ENCODE assay signal across 8 cellular contexts in genomic region chr11:62546244-62546936, GRCh38. TPM values are rescaled to one million over a fixed set of nuclear protein-coding genes. Genes with fewer than 3 reads are reported as not detected.
DNase-seq lines count a peak whose midpoint lies in the region; ATAC-seq, FAIRE-seq and TF ChIP-seq lines count a peak whose summit lies in the region.

Gene AHNAK, minus strand, starts transcription at chr11:62546806. Its CDS starts 10,708 bp downstream, at chr11:62536098.

- no peak for FAIRE-seq in frontal cortex (lab: Jason Lieb, UNC)

- peaks cover 50% of the 10 kb centered on the region for H3K4me1 Mint-ChIP-seq in GM23338
- peaks cover 68% of the 10 kb centered on the region for H3K4me1 Mint-ChIP-seq in activated naive CD4-positive, alpha-beta T cell treated with anti-CD3 and anti-CD28 coated beads, Interleukin-2, amount 10 ng/mL, durations not matched to agents 7 days and 5 days

- H4K20me1 ChIP-seq in GM23338 (replicated peaks; ENCODE audit: insufficient read depth) = peaks cover 3% of the 10 kb centered on the region; the same call in 1 of the 2 replicates

- no peak within 1 kb of the TSS for H3K27ac Mint-ChIP-seq in GM23338
- peak within 1 kb of the TSS; percentile 69 for H3K27ac Mint-ChIP-seq in activated naive CD4-positive, alpha-beta T cell treated with anti-CD3 and anti-CD28 coated beads, Interleukin-2, amount 10 ng/mL, durations not matched to agents 7 days and 5 days

- DNase-seq in AG04449 (ENCODE audit: low read depth, low spot score) (no peak), GM23338 (ENCODE audit: low spot score) (peak; percentile 76), RKO (ENCODE audit: low spot score) (peak; percentile 71), frontal cortex (ENCODE audit: low spot score in 2 of 2) (peak; percentile 69 to 72)
- DNase-seq in activated naive CD4-positive, alpha-beta T cell treated with anti-CD3 and anti-CD28 coated beads, Interleukin-2, amount 10 ng/mL, durations not matched to agents 7 days and 5 days = peak; percentile 80

- H3K27me3 ChIP-seq in GM23338 (ENCODE audit: insufficient read depth) (peaks cover 99% of the 10 kb centered on the region), neuron (ENCODE audit: insufficient read depth, low read length) (peaks cover 5% of the 10 kb centered on the region)

- CTCF ChIA-PET in AG04449 (lab: Yijun Ruan, JAX) = interaction anchor here (0.8 to 16.0 kb wide), 4 partner anchors 9 to 154 kb away, joined by 3 to 320 read pairs (median 187); partner anchors contain the start of gene SCGB1A1
- CTCF ChIA-PET in activated naive CD4-positive, alpha-beta T cell treated with anti-CD3 and anti-CD28 coated beads, Interleukin-2, amount 10 ng/mL, durations not matched to agents 7 days and 5 days (lab: Charles Lee) = interaction anchor here (0.7 to 11.3 kb wide), 4 partner anchors 10 to 153 kb away, joined by 3 to 276 read pairs (median 4); no protein-coding TSS in a partner anchor

- ATAC-seq in GM23338 (peak; percentile 24), HG02973 (IDR thresholded peaks at IDR 0.05; ENCODE audit: unreplicated experiment) (no peak), HG03460 (IDR thresholded peaks at IDR 0.05; ENCODE audit: unreplicated experiment) (no peak)

- POLR2A ChIA-PET in AG04449 (lab: Yijun Ruan, JAX) = interaction anchor here (0.5 to 3.9 kb wide), 14 partner anchors 7 to 151 kb away, joined by 3 to 77 read pairs (median 8); partner anchors contain the start of genes B3GAT3, C11orf98, CSKMT and EEF1G

- H3K4me1 ChIP-seq in GM23338 (ENCODE audit: insufficient read depth) (peaks cover 38% of the 10 kb centered on the region; the same call in 1 of the 2 replicates), neuron (ENCODE audit: insufficient read depth, low read length) (peaks cover 46% of the 10 kb centered on the region)

- H3K4me3 ChIP-seq in AG04449 (ENCODE audit: low read depth, low read length) = peak within 1 kb of the TSS; percentile 98
- H3K4me3 ChIP-seq in GM23338 = peak within 1 kb of the TSS; percentile 88
- peak within 1 kb of the TSS; percentile 49 for H3K4me3 ChIP-seq in neuron (ENCODE audit: low read length)

- H3K36me3 ChIP-seq in GM23338 (ENCODE audit: insufficient read depth) = no peaks in the 10 kb centered on the region
- H3K36me3 ChIP-seq in neuron (ENCODE audit: insufficient read depth, low read length) = no peaks in the 10 kb centered on the region

- H3K9me3 ChIP-seq in neuron (ENCODE audit: low read length) = no peaks in the 10 kb centered on the region

- H2AFZ ChIP-seq in GM23338 = peak within 1 kb of the TSS; percentile 94
- H2AFZ ChIP-seq in neuron (ENCODE audit: low read depth, low read length) = peak within 1 kb of the TSS; percentile 62

- no peaks in the 10 kb centered on the region for H3K36me3 Mint-ChIP-seq in GM23338 (ENCODE audit: low read depth)
- peaks cover 3% of the 10 kb centered on the region for H3K36me3 Mint-ChIP-seq in activated naive CD4-positive, alpha-beta T cell treated with anti-CD3 and anti-CD28 coated beads, Interleukin-2, amount 10 ng/mL, durations not matched to agents 7 days and 5 days

- H3K9me2 ChIP-seq in GM23338 (ENCODE audit: insufficient read depth) = no peaks in the 10 kb centered on the region

- H3F3A ChIP-seq in GM23338 (replicated peaks; ENCODE audit: low read depth) = 0 out of 2 replicates have a peak, but pooled peaks cover 3% of the 10 kb centered on the region

- peaks cover 83% of the 10 kb centered on the region for H3K27me3 Mint-ChIP-seq in GM23338 (ENCODE audit: insufficient read depth, low read depth, poor library complexity)
- peaks cover 62% of the 10 kb centered on the region for H3K27me3 Mint-ChIP-seq in activated naive CD4-positive, alpha-beta T cell treated with anti-CD3 and anti-CD28 coated beads, Interleukin-2, amount 10 ng/mL, durations not matched to agents 7 days and 5 days

- H3K4me2 ChIP-seq in GM23338 = peak within 1 kb of the TSS; percentile 96

- H3K9me3 Mint-ChIP-seq in GM23338 = no peaks in the 10 kb centered on the region; the same call in 2 of the 3 replicates
- no peaks in the 10 kb centered on the region for H3K9me3 Mint-ChIP-seq in activated naive CD4-positive, alpha-beta T cell treated with anti-CD3 and anti-CD28 coated beads, Interleukin-2, amount 10 ng/mL, durations not matched to agents 7 days and 5 days

- no peaks in the 10 kb centered on the region for H3K79me2 ChIP-seq in GM23338 (replicated peaks; ENCODE audit: insufficient read depth)

- peak within 1 kb of the TSS; percentile 83 for H3K4me3 Mint-ChIP-seq in GM23338
- peak within 1 kb of the TSS; percentile 95 for H3K4me3 Mint-ChIP-seq in activated naive CD4-positive, alpha-beta T cell treated with anti-CD3 and anti-CD28 coated beads, Interleukin-2, amount 10 ng/mL, durations not matched to agents 7 days and 5 days

- TF ChIP-seq CTCF in AG04449 (IDR thresholded peaks at IDR 0.05; ENCODE audit: insufficient read depth, low read length, missing control alignments) (no peak), GM23338 (conservative IDR thresholded peaks at IDR 0.05; ENCODE audit: low read depth in 2 of 2) (no peak)

- no peak within 1 kb of the TSS for H3K27ac ChIP-seq in GM23338 (ENCODE audit: low read depth)

TF ChIP-seq in GM23338, 12 proteins besides CTCF, POLR2A, EP300 and RAD21:
- TF ChIP-seq, protein P1, sequence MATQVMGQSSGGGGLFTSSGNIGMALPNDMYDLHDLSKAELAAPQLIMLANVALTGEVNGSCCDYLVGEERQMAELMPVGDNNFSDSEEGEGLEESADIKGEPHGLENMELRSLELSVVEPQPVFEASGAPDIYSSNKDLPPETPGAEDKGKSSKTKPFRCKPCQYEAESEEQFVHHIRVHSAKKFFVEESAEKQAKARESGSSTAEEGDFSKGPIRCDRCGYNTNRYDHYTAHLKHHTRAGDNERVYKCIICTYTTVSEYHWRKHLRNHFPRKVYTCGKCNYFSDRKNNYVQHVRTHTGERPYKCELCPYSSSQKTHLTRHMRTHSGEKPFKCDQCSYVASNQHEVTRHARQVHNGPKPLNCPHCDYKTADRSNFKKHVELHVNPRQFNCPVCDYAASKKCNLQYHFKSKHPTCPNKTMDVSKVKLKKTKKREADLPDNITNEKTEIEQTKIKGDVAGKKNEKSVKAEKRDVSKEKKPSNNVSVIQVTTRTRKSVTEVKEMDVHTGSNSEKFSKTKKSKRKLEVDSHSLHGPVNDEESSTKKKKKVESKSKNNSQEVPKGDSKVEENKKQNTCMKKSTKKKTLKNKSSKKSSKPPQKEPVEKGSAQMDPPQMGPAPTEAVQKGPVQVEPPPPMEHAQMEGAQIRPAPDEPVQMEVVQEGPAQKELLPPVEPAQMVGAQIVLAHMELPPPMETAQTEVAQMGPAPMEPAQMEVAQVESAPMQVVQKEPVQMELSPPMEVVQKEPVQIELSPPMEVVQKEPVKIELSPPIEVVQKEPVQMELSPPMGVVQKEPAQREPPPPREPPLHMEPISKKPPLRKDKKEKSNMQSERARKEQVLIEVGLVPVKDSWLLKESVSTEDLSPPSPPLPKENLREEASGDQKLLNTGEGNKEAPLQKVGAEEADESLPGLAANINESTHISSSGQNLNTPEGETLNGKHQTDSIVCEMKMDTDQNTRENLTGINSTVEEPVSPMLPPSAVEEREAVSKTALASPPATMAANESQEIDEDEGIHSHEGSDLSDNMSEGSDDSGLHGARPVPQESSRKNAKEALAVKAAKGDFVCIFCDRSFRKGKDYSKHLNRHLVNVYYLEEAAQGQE (IDR thresholded peaks at IDR 0.05; ENCODE audit: unreplicated experiment) = no peak
- TF ChIP-seq CREB1 (CRISPR knock-in tag; IDR thresholded peaks at IDR 0.05; ENCODE audit: low read depth) (no peak), ZNF331 (CRISPR knock-in tag; IDR thresholded peaks at IDR 0.05; ENCODE audit: low read depth) (no peak), EZH2 (IDR thresholded peaks at IDR 0.05; ENCODE audit: low read depth, unreplicated experiment) (peak; percentile 68)

RNA-seq across cellular contexts. Expression of gene AHNAK, which starts in this region (rescaled TPM):
- 1.7 and 2.1 TPM in 2 replicates for total RNA-seq in GM23338 (2014; rRNA removed; shearing (Covaris generic))
- polyA plus RNA-seq in GM23338 (2016; fragmentation: Nextera tagmentation; extraction: Ambion mirVana) = 0.91 and 1.1 TPM in 2 replicates
- 15.9 TPM for total RNA-seq in frontal cortex
